Comparison of ENCODE assay signal across 8 cellular contexts in genomic region chr3:122497425-122497824, GRCh38. TPM values are rescaled to one million over a fixed set of nuclear protein-coding genes. Genes with fewer than 3 reads are reported as not detected.
DNase-seq lines count a peak whose midpoint lies in the region; ATAC-seq and TF ChIP-seq lines count a peak whose summit lies in the region.

No MANE protein-coding gene starts in this region.

- peak overlapping the region; percentile 57 for H3K27ac Mint-ChIP-seq in activated T-cell treated with anti-CD3 and anti-CD28 coated beads, Interleukin-2, amount 50 U/mL, for 24 hours

- H3K36me3 Mint-ChIP-seq in activated T-cell treated with anti-CD3 and anti-CD28 coated beads, Interleukin-2, amount 50 U/mL, for 24 hours (ENCODE audit: low read depth) = peaks cover 53% of the 10 kb centered on the region

- H3K4me1 Mint-ChIP-seq in activated T-cell treated with anti-CD3 and anti-CD28 coated beads, Interleukin-2, amount 50 U/mL, for 24 hours (ENCODE audit: low read depth) = peaks cover 66% of the 10 kb centered on the region

- no peaks in the 10 kb centered on the region for H3K27me3 Mint-ChIP-seq in activated T-cell treated with anti-CD3 and anti-CD28 coated beads, Interleukin-2, amount 50 U/mL, for 24 hours

- no peak for DNase-seq in activated T-cell treated with anti-CD3 and anti-CD28 coated beads, Interleukin-2, amount 50 U/mL, for 24 hours
- DNase-seq in activated T-cell treated with anti-CD3 and anti-CD28 coated beads, Interleukin-2, amount 50 U/mL, for 48 hours = no peak
- DNase-seq in RPMI7951 (ENCODE audit: low read depth) = peak; percentile 93
- DNase-seq in erythroblast (lab: John Stamatoyannopoulos, UW) = peak; percentile 72 to 78
- no peak for DNase-seq in NCI-H1092 (lab: John Stamatoyannopoulos, UW)
- no peak for DNase-seq in activated effector memory CD4-positive, alpha-beta T cell treated with Interleukin-2 at 50 U/mL for 16 hours
- no peak for DNase-seq in NCI-H2107 (lab: John Stamatoyannopoulos, UW)

- no peak for TF ChIP-seq POLR2A in erythroblast (IDR thresholded peaks at IDR 0.05; ENCODE audit: low read length)

- H3K4me3 Mint-ChIP-seq in activated T-cell treated with anti-CD3 and anti-CD28 coated beads, Interleukin-2, amount 50 U/mL, for 24 hours = no peak overlapping the region

- H3K9me3 Mint-ChIP-seq in activated T-cell treated with anti-CD3 and anti-CD28 coated beads, Interleukin-2, amount 50 U/mL, for 24 hours = no peaks in the 10 kb centered on the region

- ATAC-seq in HG02885 (IDR thresholded peaks at IDR 0.05; ENCODE audit: poor library complexity, unreplicated experiment) = peak; percentile 75

RNA-seq across cellular contexts. Expression of gene KPNA1, which starts 17.3 kb away (rescaled TPM):
- total RNA-seq in RPMI7951 (2014; rRNA removed; shearing (Covaris generic)) = 33.3 and 34.7 TPM in 2 replicates

Comparison
In these comparisons a context has a peak if more than half of its experiments do, and no peak if none do; other contexts are left out.
1. DNase-seq: peak in RPMI7951 (single experiment) and erythroblast (2 of 2); none in activated T-cell treated with anti-CD3 and anti-CD28 coated beads, Interleukin-2, amount 50 U/mL, for 24 hours (single experiment), activated T-cell treated with anti-CD3 and anti-CD28 coated beads, Interleukin-2, amount 50 U/mL, for 48 hours (0 of 2), NCI-H1092 (single experiment), activated effector memory CD4-positive, alpha-beta T cell treated with Interleukin-2 at 50 U/mL for 16 hours (single experiment) and NCI-H2107 (single experiment).